Comparison of ENCODE assay signal across 1 cellular context in genomic region chr2:231051116-231051515, GRCh38.
A peak's percentile ranks its signal among the peaks of the same experiment; 100 is the strongest.
TF ChIP-seq lines count a peak whose summit lies in the region.

No MANE protein-coding gene starts in this region.

TF ChIP-seq in HepG2, 621 proteins besides CTCF, POLR2A, EP300 and RAD21 (continued from another document and continues in another):
- TF ChIP-seq BCLAF1 (IDR thresholded peaks at IDR 0.05) (no peak), YY1 (IDR thresholded peaks at IDR 0.05; ENCODE audit: insufficient read depth, insufficient replicate concordance, low read depth, low read length) (peak; percentile 57), ARHGAP35 (CRISPR knock-in tag; IDR thresholded peaks at IDR 0.05; ENCODE audit: borderline replicate concordance) (no peak), AGO1 (IDR thresholded peaks at IDR 0.05; ENCODE audit: low read depth, low read length, poor library complexity, severe bottlenecking) (no peak), ZFX (CRISPR knock-in tag; IDR thresholded peaks at IDR 0.05; ENCODE audit: low read depth) (peak; percentile 81), SAP130 (CRISPR knock-in tag; IDR thresholded peaks at IDR 0.05; ENCODE audit: low read depth) (no peak), ZNF790 (CRISPR knock-in tag; IDR thresholded peaks at IDR 0.05; ENCODE audit: borderline replicate concordance) (no peak), STAT5B (CRISPR knock-in tag; IDR thresholded peaks at IDR 0.05) (no peak), NONO (IDR thresholded peaks at IDR 0.05) (no peak), NONO (CRISPR knock-in tag; conservative IDR thresholded peaks at IDR 0.05) (0 out of 2 replicates have a peak, but pooled peaks have one; percentile 62), GATAD2A (CRISPR knock-in tag; IDR thresholded peaks at IDR 0.05) (0 out of 2 replicates have a peak, but pooled peaks have one; percentile 17), ZNF224 (CRISPR knock-in tag; IDR thresholded peaks at IDR 0.05) (no peak), ZNF225 (CRISPR knock-in tag; IDR thresholded peaks at IDR 0.05) (0 out of 2 replicates have a peak, but pooled peaks have one; percentile 36), ZKSCAN1 (IDR thresholded peaks at IDR 0.05; ENCODE audit: low read length) (no peak), DPF2 (CRISPR knock-in tag; IDR thresholded peaks at IDR 0.05; ENCODE audit: borderline replicate concordance, low read depth) (no peak), ZNF350 (CRISPR knock-in tag; IDR thresholded peaks at IDR 0.05; ENCODE audit: borderline replicate concordance, low read depth) (no peak), ZNF687 (CRISPR knock-in tag; IDR thresholded peaks at IDR 0.05) (peak; percentile 61), BRCA1 (CRISPR knock-in tag; IDR thresholded peaks at IDR 0.05) (no peak), SUZ12 (IDR thresholded peaks at IDR 0.05; ENCODE audit: low read depth, low read length) (no peak), REPIN1 (CRISPR knock-in tag; IDR thresholded peaks at IDR 0.05; ENCODE audit: borderline replicate concordance, low read depth) (peak; percentile 37; the same call in 1 of the 2 replicates), FOXJ3 (CRISPR knock-in tag; IDR thresholded peaks at IDR 0.05; ENCODE audit: borderline replicate concordance) (no peak), RFX3 (CRISPR knock-in tag; IDR thresholded peaks at IDR 0.05) (no peak), ZZZ3 (CRISPR knock-in tag; IDR thresholded peaks at IDR 0.05; ENCODE audit: borderline replicate concordance) (no peak), HBP1 (CRISPR knock-in tag; IDR thresholded peaks at IDR 0.05; ENCODE audit: low read depth) (no peak), ZNF101 (CRISPR knock-in tag; IDR thresholded peaks at IDR 0.05; ENCODE audit: borderline replicate concordance, low read depth) (no peak)
- TF ChIP-seq, protein P1, sequence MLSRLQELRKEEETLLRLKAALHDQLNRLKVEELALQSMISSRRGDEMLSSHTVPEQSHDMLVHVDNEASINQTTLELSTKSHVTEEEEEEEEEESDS (CRISPR knock-in tag; IDR thresholded peaks at IDR 0.05; ENCODE audit: borderline replicate concordance): 0 out of 2 replicates have a peak, but pooled peaks have one; percentile 32
- TF ChIP-seq, protein P2, sequence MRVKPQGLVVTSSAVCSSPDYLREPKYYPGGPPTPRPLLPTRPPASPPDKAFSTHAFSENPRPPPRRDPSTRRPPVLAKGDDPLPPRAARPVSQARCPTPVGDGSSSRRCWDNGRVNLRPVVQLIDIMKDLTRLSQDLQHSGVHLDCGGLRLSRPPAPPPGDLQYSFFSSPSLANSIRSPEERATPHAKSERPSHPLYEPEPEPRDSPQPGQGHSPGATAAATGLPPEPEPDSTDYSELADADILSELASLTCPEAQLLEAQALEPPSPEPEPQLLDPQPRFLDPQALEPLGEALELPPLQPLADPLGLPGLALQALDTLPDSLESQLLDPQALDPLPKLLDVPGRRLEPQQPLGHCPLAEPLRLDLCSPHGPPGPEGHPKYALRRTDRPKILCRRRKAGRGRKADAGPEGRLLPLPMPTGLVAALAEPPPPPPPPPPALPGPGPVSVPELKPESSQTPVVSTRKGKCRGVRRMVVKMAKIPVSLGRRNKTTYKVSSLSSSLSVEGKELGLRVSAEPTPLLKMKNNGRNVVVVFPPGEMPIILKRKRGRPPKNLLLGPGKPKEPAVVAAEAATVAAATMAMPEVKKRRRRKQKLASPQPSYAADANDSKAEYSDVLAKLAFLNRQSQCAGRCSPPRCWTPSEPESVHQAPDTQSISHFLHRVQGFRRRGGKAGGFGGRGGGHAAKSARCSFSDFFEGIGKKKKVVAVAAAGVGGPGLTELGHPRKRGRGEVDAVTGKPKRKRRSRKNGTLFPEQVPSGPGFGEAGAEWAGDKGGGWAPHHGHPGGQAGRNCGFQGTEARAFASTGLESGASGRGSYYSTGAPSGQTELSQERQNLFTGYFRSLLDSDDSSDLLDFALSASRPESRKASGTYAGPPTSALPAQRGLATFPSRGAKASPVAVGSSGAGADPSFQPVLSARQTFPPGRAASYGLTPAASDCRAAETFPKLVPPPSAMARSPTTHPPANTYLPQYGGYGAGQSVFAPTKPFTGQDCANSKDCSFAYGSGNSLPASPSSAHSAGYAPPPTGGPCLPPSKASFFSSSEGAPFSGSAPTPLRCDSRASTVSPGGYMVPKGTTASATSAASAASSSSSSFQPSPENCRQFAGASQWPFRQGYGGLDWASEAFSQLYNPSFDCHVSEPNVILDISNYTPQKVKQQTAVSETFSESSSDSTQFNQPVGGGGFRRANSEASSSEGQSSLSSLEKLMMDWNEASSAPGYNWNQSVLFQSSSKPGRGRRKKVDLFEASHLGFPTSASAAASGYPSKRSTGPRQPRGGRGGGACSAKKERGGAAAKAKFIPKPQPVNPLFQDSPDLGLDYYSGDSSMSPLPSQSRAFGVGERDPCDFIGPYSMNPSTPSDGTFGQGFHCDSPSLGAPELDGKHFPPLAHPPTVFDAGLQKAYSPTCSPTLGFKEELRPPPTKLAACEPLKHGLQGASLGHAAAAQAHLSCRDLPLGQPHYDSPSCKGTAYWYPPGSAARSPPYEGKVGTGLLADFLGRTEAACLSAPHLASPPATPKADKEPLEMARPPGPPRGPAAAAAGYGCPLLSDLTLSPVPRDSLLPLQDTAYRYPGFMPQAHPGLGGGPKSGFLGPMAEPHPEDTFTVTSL (CRISPR knock-in tag; IDR thresholded peaks at IDR 0.05; ENCODE audit: borderline replicate concordance): no peak
- TF ChIP-seq, protein P3, sequence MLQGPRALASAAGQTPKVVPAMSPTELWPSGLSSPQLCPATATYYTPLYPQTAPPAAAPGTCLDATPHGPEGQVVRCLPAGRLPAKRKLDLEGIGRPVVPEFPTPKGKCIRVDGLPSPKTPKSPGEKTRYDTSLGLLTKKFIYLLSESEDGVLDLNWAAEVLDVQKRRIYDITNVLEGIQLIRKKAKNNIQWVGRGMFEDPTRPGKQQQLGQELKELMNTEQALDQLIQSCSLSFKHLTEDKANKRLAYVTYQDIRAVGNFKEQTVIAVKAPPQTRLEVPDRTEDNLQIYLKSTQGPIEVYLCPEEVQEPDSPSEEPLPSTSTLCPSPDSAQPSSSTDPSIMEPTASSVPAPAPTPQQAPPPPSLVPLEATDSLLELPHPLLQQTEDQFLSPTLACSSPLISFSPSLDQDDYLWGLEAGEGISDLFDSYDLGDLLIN (CRISPR knock-in tag; IDR thresholded peaks at IDR 0.05; ENCODE audit: borderline replicate concordance): no peak
- TF ChIP-seq, protein P4, sequence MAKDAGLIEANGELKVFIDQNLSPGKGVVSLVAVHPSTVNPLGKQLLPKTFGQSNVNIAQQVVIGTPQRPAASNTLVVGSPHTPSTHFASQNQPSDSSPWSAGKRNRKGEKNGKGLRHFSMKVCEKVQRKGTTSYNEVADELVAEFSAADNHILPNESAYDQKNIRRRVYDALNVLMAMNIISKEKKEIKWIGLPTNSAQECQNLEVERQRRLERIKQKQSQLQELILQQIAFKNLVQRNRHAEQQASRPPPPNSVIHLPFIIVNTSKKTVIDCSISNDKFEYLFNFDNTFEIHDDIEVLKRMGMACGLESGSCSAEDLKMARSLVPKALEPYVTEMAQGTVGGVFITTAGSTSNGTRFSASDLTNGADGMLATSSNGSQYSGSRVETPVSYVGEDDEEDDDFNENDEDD (CRISPR knock-in tag; IDR thresholded peaks at IDR 0.05; ENCODE audit: borderline replicate concordance): peak; percentile 39; the same call in 1 of the 2 replicates
- TF ChIP-seq, protein P5, sequence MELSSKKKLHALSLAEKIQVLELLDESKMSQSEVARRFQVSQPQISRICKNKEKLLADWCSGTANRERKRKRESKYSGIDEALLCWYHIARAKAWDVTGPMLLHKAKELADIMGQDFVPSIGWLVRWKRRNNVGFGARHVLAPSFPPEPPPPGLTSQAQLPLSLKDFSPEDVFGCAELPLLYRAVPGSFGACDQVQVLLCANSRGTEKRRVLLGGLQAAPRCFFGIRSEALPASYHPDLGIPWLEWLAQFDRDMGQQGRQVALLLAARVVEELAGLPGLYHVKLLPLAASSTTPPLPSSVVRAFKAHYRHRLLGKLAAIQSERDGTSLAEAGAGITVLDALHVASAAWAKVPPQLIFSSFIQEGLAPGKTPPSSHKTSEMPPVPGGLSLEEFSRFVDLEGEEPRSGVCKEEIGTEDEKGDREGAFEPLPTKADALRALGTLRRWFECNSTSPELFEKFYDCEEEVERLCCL (CRISPR knock-in tag; IDR thresholded peaks at IDR 0.05; ENCODE audit: borderline replicate concordance): no peak
- TF ChIP-seq, protein P6, sequence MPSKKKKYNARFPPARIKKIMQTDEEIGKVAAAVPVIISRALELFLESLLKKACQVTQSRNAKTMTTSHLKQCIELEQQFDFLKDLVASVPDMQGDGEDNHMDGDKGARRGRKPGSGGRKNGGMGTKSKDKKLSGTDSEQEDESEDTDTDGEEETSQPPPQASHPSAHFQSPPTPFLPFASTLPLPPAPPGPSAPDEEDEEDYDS (CRISPR knock-in tag; IDR thresholded peaks at IDR 0.05): no peak
- TF ChIP-seq, protein P7, sequence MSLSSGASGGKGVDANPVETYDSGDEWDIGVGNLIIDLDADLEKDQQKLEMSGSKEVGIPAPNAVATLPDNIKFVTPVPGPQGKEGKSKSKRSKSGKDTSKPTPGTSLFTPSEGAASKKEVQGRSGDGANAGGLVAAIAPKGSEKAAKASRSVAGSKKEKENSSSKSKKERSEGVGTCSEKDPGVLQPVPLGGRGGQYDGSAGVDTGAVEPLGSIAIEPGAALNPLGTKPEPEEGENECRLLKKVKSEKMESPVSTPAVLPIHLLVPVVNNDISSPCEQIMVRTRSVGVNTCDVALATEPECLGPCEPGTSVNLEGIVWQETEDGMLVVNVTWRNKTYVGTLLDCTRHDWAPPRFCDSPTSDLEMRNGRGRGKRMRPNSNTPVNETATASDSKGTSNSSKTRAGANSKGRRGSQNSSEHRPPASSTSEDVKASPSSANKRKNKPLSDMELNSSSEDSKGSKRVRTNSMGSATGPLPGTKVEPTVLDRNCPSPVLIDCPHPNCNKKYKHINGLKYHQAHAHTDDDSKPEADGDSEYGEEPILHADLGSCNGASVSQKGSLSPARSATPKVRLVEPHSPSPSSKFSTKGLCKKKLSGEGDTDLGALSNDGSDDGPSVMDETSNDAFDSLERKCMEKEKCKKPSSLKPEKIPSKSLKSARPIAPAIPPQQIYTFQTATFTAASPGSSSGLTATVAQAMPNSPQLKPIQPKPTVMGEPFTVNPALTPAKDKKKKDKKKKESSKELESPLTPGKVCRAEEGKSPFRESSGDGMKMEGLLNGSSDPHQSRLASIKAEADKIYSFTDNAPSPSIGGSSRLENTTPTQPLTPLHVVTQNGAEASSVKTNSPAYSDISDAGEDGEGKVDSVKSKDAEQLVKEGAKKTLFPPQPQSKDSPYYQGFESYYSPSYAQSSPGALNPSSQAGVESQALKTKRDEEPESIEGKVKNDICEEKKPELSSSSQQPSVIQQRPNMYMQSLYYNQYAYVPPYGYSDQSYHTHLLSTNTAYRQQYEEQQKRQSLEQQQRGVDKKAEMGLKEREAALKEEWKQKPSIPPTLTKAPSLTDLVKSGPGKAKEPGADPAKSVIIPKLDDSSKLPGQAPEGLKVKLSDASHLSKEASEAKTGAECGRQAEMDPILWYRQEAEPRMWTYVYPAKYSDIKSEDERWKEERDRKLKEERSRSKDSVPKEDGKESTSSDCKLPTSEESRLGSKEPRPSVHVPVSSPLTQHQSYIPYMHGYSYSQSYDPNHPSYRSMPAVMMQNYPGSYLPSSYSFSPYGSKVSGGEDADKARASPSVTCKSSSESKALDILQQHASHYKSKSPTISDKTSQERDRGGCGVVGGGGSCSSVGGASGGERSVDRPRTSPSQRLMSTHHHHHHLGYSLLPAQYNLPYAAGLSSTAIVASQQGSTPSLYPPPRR (CRISPR knock-in tag; IDR thresholded peaks at IDR 0.05; ENCODE audit: borderline replicate concordance): no peak
